ENCODE assay signal across 7 cellular contexts in the genomic region with DNA sequence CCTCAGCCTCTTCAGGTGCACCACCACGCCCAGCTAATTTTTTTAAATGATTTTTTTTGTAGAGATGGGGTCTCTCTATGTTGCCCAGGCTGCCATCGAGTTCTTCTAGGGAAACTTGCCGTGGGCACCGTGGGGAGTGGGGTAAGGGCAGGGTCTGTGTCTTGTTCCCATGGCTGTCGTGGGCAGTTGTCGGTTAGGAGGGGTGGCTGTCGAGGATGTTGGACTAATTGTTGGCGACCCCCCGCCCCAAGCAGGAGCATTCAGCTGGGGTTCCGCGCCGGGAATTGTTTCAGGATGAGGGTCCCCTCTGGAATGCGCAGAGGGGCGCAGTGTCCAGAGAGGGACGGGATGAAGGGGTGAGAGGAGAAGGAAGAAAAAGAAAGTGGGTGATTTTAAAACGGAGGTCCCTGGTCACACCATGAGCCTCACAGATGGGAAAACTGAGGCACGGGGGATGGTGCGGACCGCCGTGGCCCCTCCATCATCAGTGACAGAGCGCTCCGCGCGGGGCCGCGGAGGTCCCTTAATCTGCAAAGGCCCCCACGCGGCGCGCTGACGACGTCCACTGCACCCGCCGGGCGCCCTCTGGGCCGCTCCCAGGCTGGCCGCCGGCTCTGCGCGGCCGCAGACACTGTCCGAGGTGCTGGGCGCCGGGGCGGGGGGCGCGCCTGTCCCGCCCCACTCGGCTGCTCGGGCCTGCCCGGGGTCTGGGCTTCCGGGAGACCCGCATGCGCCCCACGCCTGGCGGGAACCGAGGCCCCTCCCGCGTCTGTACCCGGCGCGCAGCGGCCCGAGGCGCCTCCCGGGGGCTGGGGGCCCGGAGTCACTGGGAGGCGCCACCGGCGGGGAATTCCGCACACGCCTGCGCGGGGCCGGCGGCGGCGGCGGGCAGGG. TPM values are rescaled to one million over a fixed set of nuclear protein-coding genes. Genes with fewer than 3 reads are reported as not detected.
DNase-seq lines count a peak whose midpoint lies in the region; ATAC-seq and TF ChIP-seq lines count a peak whose summit lies in the region.

No MANE protein-coding gene starts in this region.

- CTCF ChIA-PET in activated naive CD4-positive, alpha-beta T cell treated with anti-CD3 and anti-CD28 coated beads, Interleukin-2, amount 10 ng/mL, durations not matched to agents 7 days and 5 days (lab: Charles Lee): no interaction called here

- TF ChIP-seq CTCF in GM13977 (IDR thresholded peaks at IDR 0.05; ENCODE audit: extremely low read depth, insufficient read depth, missing control alignments) (no peak), RWPE2 (IDR thresholded peaks at IDR 0.05; ENCODE audit: poor library complexity, severe bottlenecking) (no peak), omental fat pad (IDR thresholded peaks at IDR 0.05) (no peak), upper lobe of left lung (IDR thresholded peaks at IDR 0.05) (peak in 3 of 6 experiments; percentile 7 to 33 (median 29))

- no peaks in the 10 kb centered on the region for H3K9me3 Mint-ChIP-seq in activated naive CD4-positive, alpha-beta T cell treated with anti-CD3 and anti-CD28 coated beads, Interleukin-2, amount 10 ng/mL, durations not matched to agents 7 days and 5 days

- WGBS in upper lobe of left lung, 2 donors: 15 to 27% methylated on average over 25 to 51 of the region's 79 CpGs

- H3K36me3 Mint-ChIP-seq in activated naive CD4-positive, alpha-beta T cell treated with anti-CD3 and anti-CD28 coated beads, Interleukin-2, amount 10 ng/mL, durations not matched to agents 7 days and 5 days: peaks cover 11% of the 10 kb centered on the region

- TF ChIP-seq EP300 in upper lobe of left lung (IDR thresholded peaks at IDR 0.05): no peak

- no peaks in the 10 kb centered on the region for H3K27me3 Mint-ChIP-seq in activated naive CD4-positive, alpha-beta T cell treated with anti-CD3 and anti-CD28 coated beads, Interleukin-2, amount 10 ng/mL, durations not matched to agents 7 days and 5 days

- TF ChIP-seq POLR2A in upper lobe of left lung (IDR thresholded peaks at IDR 0.05): peak in 2 of 4 donors; percentile 74 to 84

- H3K4me1 ChIP-seq in RWPE2 (ENCODE audit: insufficient read depth, poor library complexity, severe bottlenecking) (peaks cover 20% of the 10 kb centered on the region), upper lobe of left lung (peaks cover 48 to 61% (median 56%) of the 10 kb centered on the region in 4 donors)

- H3K27ac Mint-ChIP-seq in activated naive CD4-positive, alpha-beta T cell treated with anti-CD3 and anti-CD28 coated beads, Interleukin-2, amount 10 ng/mL, durations not matched to agents 7 days and 5 days: peak overlapping the region; percentile 95

- H3K4me3 Mint-ChIP-seq in activated naive CD4-positive, alpha-beta T cell treated with anti-CD3 and anti-CD28 coated beads, Interleukin-2, amount 10 ng/mL, durations not matched to agents 7 days and 5 days: peak overlapping the region; percentile 87

- H3K27ac ChIP-seq in RWPE2 (ENCODE audit: poor library complexity, severe bottlenecking) (peak overlapping the region; percentile 71), upper lobe of left lung (peak overlapping the region; percentile 92 to 98 (median 96))

- peaks cover 71% of the 10 kb centered on the region for H3K4me1 Mint-ChIP-seq in activated naive CD4-positive, alpha-beta T cell treated with anti-CD3 and anti-CD28 coated beads, Interleukin-2, amount 10 ng/mL, durations not matched to agents 7 days and 5 days

- DNase-seq in GM13977 (ENCODE audit: low spot score) (peak; percentile 95), RWPE2 (ENCODE audit: low spot score) (no peak), glomerular visceral epithelial cell (ENCODE audit: extremely low spot score) (peak; percentile 88), omental fat pad (ENCODE audit: low spot score) (no peak), upper lobe of left lung (peak; percentile 78 to 95)
- peak; percentile 83 for DNase-seq in activated naive CD4-positive, alpha-beta T cell treated with anti-CD3 and anti-CD28 coated beads, Interleukin-2, amount 10 ng/mL, durations not matched to agents 7 days and 5 days

- ATAC-seq in HG03354 (IDR thresholded peaks at IDR 0.05; ENCODE audit: poor library complexity, severe bottlenecking, unreplicated experiment) (peak; percentile 34), RWPE2 (ENCODE audit: low read depth) (peak; percentile 69), omental fat pad (ENCODE audit: low FRiP score) (peak; percentile 83), upper lobe of left lung (ENCODE audit: low FRiP score in 2 of 2) (peak; percentile 71 to 88)

- H3K27me3 ChIP-seq in RWPE2 (ENCODE audit: insufficient read depth, poor library complexity, severe bottlenecking): no peaks in the 10 kb centered on the region
- H3K27me3 ChIP-seq in upper lobe of left lung: no peaks in the 10 kb centered on the region

- H3K4me3 ChIP-seq in RWPE2 (ENCODE audit: severe bottlenecking) (peak overlapping the region; percentile 48), upper lobe of left lung (peak overlapping the region; percentile 60 to 75 (median 67))

- in situ Hi-C loops in GM13977 (cut with MboI; ENCODE audit: low pct_unique_long_range_greater_than_20kb, low sequenced_read_pairs, unreplicated experiment): no loop called here

- H3K9me3 ChIP-seq in RWPE2 (ENCODE audit: severe bottlenecking): no peaks in the 10 kb centered on the region
- H3K9me3 ChIP-seq in upper lobe of left lung: no peaks in the 10 kb centered on the region

- H3K36me3 ChIP-seq in RWPE2 (ENCODE audit: low read depth) (peaks cover 13% of the 10 kb centered on the region), upper lobe of left lung (peaks cover 0 to under 1% (median 0%) of the 10 kb centered on the region in 4 donors)

RNA-seq across cellular contexts. Expression of a gene that starts 0.8 kb away (rescaled TPM):
- total RNA-seq in omental fat pad: 100 to 1,000 TPM in 2 of 4 donors, 10 to 100 TPM in 2; 83.6 to 205 (median 103) TPM
- total RNA-seq in upper lobe of left lung: 100 to 1,000 TPM; 135 to 619 (median 207) TPM

RNA-seq across cellular contexts. Expression of a gene that starts 39.7 kb away (rescaled TPM):
- total RNA-seq in omental fat pad (10 to 100 TPM in 3 of 4 donors, 1 to 10 TPM in 1; 9.1 to 18.9 (median 11.3) TPM), upper lobe of left lung (100 to 1,000 TPM in 1 of 6 donors, 10 to 100 TPM in 5; 14.8 to 162 (median 43.1) TPM)

RNA-seq across cellular contexts. Expression of a gene that starts 39.8 kb away (rescaled TPM):
- total RNA-seq in omental fat pad (10 to 100 TPM; 16.2 to 32.2 (median 28.0) TPM), upper lobe of left lung (100 to 1,000 TPM in 2 of 6 donors, 10 to 100 TPM in 4; 36.3 to 264 (median 65.0) TPM)

Comparison
In these comparisons a context has a peak if more than half of its experiments do, and no peak if none do; other contexts are left out.
1. DNase-seq: peak in GM13977 (single experiment), activated naive CD4-positive, alpha-beta T cell treated with anti-CD3 and anti-CD28 coated beads, Interleukin-2, amount 10 ng/mL, durations not matched to agents 7 days and 5 days (single experiment), glomerular visceral epithelial cell (single experiment) and upper lobe of left lung (2 of 2); none in RWPE2 (single experiment) and omental fat pad (single experiment).
2. Peak in every context shown above with its lines, with median percentiles within 50 percentile points of each other: ATAC-seq.